11 cellular contexts compared by ENCODE assay signal in genomic region chr15:101746697-101747073, GRCh38. TPM values are rescaled to one million over a fixed set of nuclear protein-coding genes. Genes with fewer than 3 reads are reported as not detected.
DNase-seq lines count a peak whose midpoint lies in the region; ATAC-seq, FAIRE-seq and TF ChIP-seq lines count a peak whose summit lies in the region.
"Not testable (repeated sequence)": the region's sequence is repeated elsewhere in the genome, so short reads cannot be mapped to it uniquely, and the experiment has no call there.
"Had no signal": no experiment of that assay in that cellular context is flagged by ENCODE, and none has a peak within 500 bp of the region (broad histone marks: within the 10 kb centered on the region; RNA-seq: fewer than 3 reads in every experiment).

No MANE protein-coding gene starts in this region.

- not testable (repeated sequence) for H2BK120ac ChIP-seq in H1 (replicated peaks; ENCODE audit: low read depth, low read length)

- not testable (repeated sequence) for H3K27me3 Mint-ChIP-seq in activated CD8-positive, alpha-beta memory T cell treated with anti-CD3 and anti-CD28 coated beads, Interleukin-2, amount 10 ng/mL, durations not matched to agents 7 days and 5 days; stimulated activated naive CD8-positive, alpha-beta T cell treated with anti-CD3 and anti-CD28 coated beads, Interleukin-15, amount 100 ng/mL, for 72 hours

- H2BK15ac ChIP-seq in H1 (ENCODE audit: low read length) = not testable (repeated sequence)

- not testable (repeated sequence) for H3K79me1 ChIP-seq in H1 (ENCODE audit: low read depth, low read length)

- not testable (repeated sequence) for H3K27me3 ChIP-seq in H1 (replicated peaks in 1 of 4; ENCODE audit: control insufficient read depth in 3 of 4, extremely low read depth in 1 of 4, insufficient read depth in 3 of 4, low read length in 3 of 4); lower lobe of right lung (ENCODE audit: low read depth)

- intact Hi-C loops in lower lobe of right lung (cut with DNase I) = not testable (repeated sequence)

- FAIRE-seq in H1 (lab: Jason Lieb, UNC) = peak; percentile 7

- no CpG with 5 or more reads among the region's 20 CpGs for WGBS in H1 (ENCODE audit: extremely low coverage in 1 of 2, insufficient coverage in 1 of 2, insufficient read length in 1 of 2, insufficient replicate concordance in 2 of 2, low coverage in 1 of 2, low lambda C conversion rate in 2 of 2, missing lambda C conversion rate in 1 of 2), 2 experiments

- H4K91ac ChIP-seq in H1 (replicated peaks; ENCODE audit: insufficient read length, low read length) = not testable (repeated sequence)

- not testable (repeated sequence) for H3K9ac ChIP-seq in H1 (replicated peaks in 1 of 4; ENCODE audit: extremely low read depth in 1 of 4, low read depth in 3 of 4, low read length in 3 of 4)

- not testable (repeated sequence) for H3K9me3 ChIP-seq in H1 (ENCODE audit: insufficient read depth in 2 of 2, low read depth in 1 of 2, low read length in 1 of 2); lower lobe of right lung

- not testable (repeated sequence) for H3K56ac ChIP-seq in H1 (replicated peaks; ENCODE audit: insufficient read length, low read depth, low read length)

- H4K20me1 ChIP-seq in H1 (replicated peaks in 1 of 2; ENCODE audit: control insufficient read depth in 1 of 2, insufficient read depth in 2 of 2, low read length in 2 of 2) = not testable (repeated sequence)

- TF ChIP-seq EP300 in H1 (IDR thresholded peaks at IDR 0.05; ENCODE audit: borderline replicate concordance in 1 of 2, low read depth in 2 of 2, low read length in 2 of 2) = not testable (repeated sequence)

- TF ChIP-seq CTCF in H1 (IDR thresholded peaks at IDR 0.05; ENCODE audit: control extremely low read depth in 1 of 3, insufficient read depth in 1 of 3, low read depth in 1 of 3, low read length in 3 of 3); lower lobe of right lung (IDR thresholded peaks at IDR 0.05): not testable (repeated sequence)

- not testable (repeated sequence) for H3K4ac ChIP-seq in H1 (replicated peaks; ENCODE audit: insufficient read length, low read depth, low read length)

- not testable (repeated sequence) for H3K23me2 ChIP-seq in H1 (ENCODE audit: low read depth, low read length)

- not testable (repeated sequence) for H3K79me2 ChIP-seq in H1 (ENCODE audit: control insufficient read depth in 1 of 2, insufficient read depth in 2 of 2, low read length in 2 of 2)

- H3K4me2 ChIP-seq in H1 (ENCODE audit: insufficient read depth in 1 of 2, low read depth in 2 of 2, low read length in 2 of 2) = not testable (repeated sequence)

- H3K27ac ChIP-seq in H1 (ENCODE audit: low read depth, low read length); lower lobe of right lung: not testable (repeated sequence)

- peak; percentile 45 for ATAC-seq in GM18511 (IDR thresholded peaks at IDR 0.05; ENCODE audit: unreplicated experiment)
- ATAC-seq in GM21381 (IDR thresholded peaks at IDR 0.05; ENCODE audit: unreplicated experiment) = peak; percentile 32
- ATAC-seq in HG02885 (IDR thresholded peaks at IDR 0.05; ENCODE audit: poor library complexity, unreplicated experiment) = peak; percentile 37
- peak; percentile 44 for ATAC-seq in HG03460 (IDR thresholded peaks at IDR 0.05; ENCODE audit: unreplicated experiment)
- ATAC-seq in activated CD8-positive, alpha-beta memory T cell treated with anti-CD3 and anti-CD28 coated beads, Interleukin-2, amount 10 ng/mL, durations not matched to agents 7 days and 5 days = peak; percentile 23
- ATAC-seq in lower lobe of right lung = peak; percentile 13 to 63
- peak; percentile 2 for ATAC-seq in stimulated activated naive CD8-positive, alpha-beta T cell treated with anti-CD3 and anti-CD28 coated beads, Interleukin-15, amount 100 ng/mL, for 72 hours

- not testable (repeated sequence) for H2AK5ac ChIP-seq in H1 (ENCODE audit: low read depth, low read length)

- H3K4me1 ChIP-seq in H1 (replicated peaks in 1 of 4; ENCODE audit: control insufficient read depth in 3 of 4, insufficient read depth in 4 of 4, low read length in 3 of 4); lower lobe of right lung: not testable (repeated sequence)

- POLR2A ChIA-PET in H1 (lab: Charles Lee; ENCODE audit: partially characterized antibody) = interaction anchor here (0.7 kb wide), 1 partner anchor 107 kb away, joined by 3 read pairs; no protein-coding TSS in a partner anchor

- not testable (repeated sequence) for H2BK5ac ChIP-seq in H1 (ENCODE audit: low read depth, low read length)

- not testable (repeated sequence) for H3K14ac ChIP-seq in H1 (ENCODE audit: insufficient read length)

- not testable (repeated sequence) for TF ChIP-seq RAD21 in H1 (IDR thresholded peaks at IDR 0.05 in 1 of 2, conservative IDR thresholded peaks at IDR 0.05 in 1 of 2; ENCODE audit: low read depth in 2 of 2, low read length in 2 of 2)

- H3K36me3 Mint-ChIP-seq in activated CD8-positive, alpha-beta memory T cell treated with anti-CD3 and anti-CD28 coated beads, Interleukin-2, amount 10 ng/mL, durations not matched to agents 7 days and 5 days = peaks cover 14% of the 10 kb centered on the region

- H2BK20ac ChIP-seq in H1 (ENCODE audit: low read length) = not testable (repeated sequence)

- not testable (repeated sequence) for H3K36me3 ChIP-seq in H1 (ENCODE audit: control insufficient read depth in 2 of 4, insufficient read depth in 4 of 4, low read length in 3 of 4); lower lobe of right lung

- not testable (repeated sequence) for H3K18ac ChIP-seq in H1 (ENCODE audit: extremely low read depth, low read length)

- not testable (repeated sequence) for H2AFZ ChIP-seq in H1 (ENCODE audit: low read length)

- H3K23ac ChIP-seq in H1 (ENCODE audit: insufficient read length) = not testable (repeated sequence)

- DNase-seq in activated CD8-positive, alpha-beta memory T cell treated with anti-CD3 and anti-CD28 coated beads, Interleukin-2, amount 10 ng/mL, durations not matched to agents 7 days and 5 days; H1 (ENCODE audit: low read depth in 1 of 2, low spot score in 2 of 2); lower lobe of right lung; stimulated activated naive CD8-positive, alpha-beta T cell treated with anti-CD3 and anti-CD28 coated beads, Interleukin-15, amount 100 ng/mL, for 72 hours: not testable (repeated sequence)

- peak overlapping the region; percentile 64 for H3K4me3 Mint-ChIP-seq in activated CD8-positive, alpha-beta memory T cell treated with anti-CD3 and anti-CD28 coated beads, Interleukin-2, amount 10 ng/mL, durations not matched to agents 7 days and 5 days
- peak overlapping the region in 1 of 2 donors; percentile 87 for H3K4me3 Mint-ChIP-seq in stimulated activated naive CD8-positive, alpha-beta T cell treated with anti-CD3 and anti-CD28 coated beads, Interleukin-15, amount 100 ng/mL, for 72 hours

- not testable (repeated sequence) for TF ChIP-seq POLR2A in H1 (IDR thresholded peaks at IDR 0.05; ENCODE audit: control extremely low read depth in 1 of 2, low read depth in 2 of 2, low read length in 2 of 2)

- H4K5ac ChIP-seq in H1 (ENCODE audit: insufficient read length, low read depth, low read length) = not testable (repeated sequence)

- peak overlapping the region; percentile 79 for H3K27ac Mint-ChIP-seq in activated CD8-positive, alpha-beta memory T cell treated with anti-CD3 and anti-CD28 coated beads, Interleukin-2, amount 10 ng/mL, durations not matched to agents 7 days and 5 days
- H3K27ac Mint-ChIP-seq in stimulated activated naive CD8-positive, alpha-beta T cell treated with anti-CD3 and anti-CD28 coated beads, Interleukin-15, amount 100 ng/mL, for 72 hours = peak overlapping the region in 1 of 2 donors; percentile 97

- H3K9me3 Mint-ChIP-seq in activated CD8-positive, alpha-beta memory T cell treated with anti-CD3 and anti-CD28 coated beads, Interleukin-2, amount 10 ng/mL, durations not matched to agents 7 days and 5 days (ENCODE audit: low read depth); stimulated activated naive CD8-positive, alpha-beta T cell treated with anti-CD3 and anti-CD28 coated beads, Interleukin-15, amount 100 ng/mL, for 72 hours: not testable (repeated sequence)

- CTCF ChIA-PET in activated CD8-positive, alpha-beta memory T cell treated with anti-CD3 and anti-CD28 coated beads, Interleukin-2, amount 10 ng/mL, durations not matched to agents 7 days and 5 days (lab: Charles Lee); H1 (lab: Charles Lee; ENCODE audit: partially characterized antibody): not testable (repeated sequence)

- H3K4me1 Mint-ChIP-seq in activated CD8-positive, alpha-beta memory T cell treated with anti-CD3 and anti-CD28 coated beads, Interleukin-2, amount 10 ng/mL, durations not matched to agents 7 days and 5 days = not testable (repeated sequence)
- H3K4me1 Mint-ChIP-seq in stimulated activated naive CD8-positive, alpha-beta T cell treated with anti-CD3 and anti-CD28 coated beads, Interleukin-15, amount 100 ng/mL, for 72 hours = peaks cover 23% of the 10 kb centered on the region

- H2BK12ac ChIP-seq in H1 (ENCODE audit: low read depth, low read length) = not testable (repeated sequence)

- H3K4me3 ChIP-seq in H1 (ENCODE audit: extremely low read depth in 1 of 4, insufficient read depth in 2 of 4, low read depth in 3 of 4, low read length in 4 of 4) = not testable (repeated sequence)
- H3K4me3 ChIP-seq in lower lobe of right lung = peak overlapping the region; percentile 50

- not testable (repeated sequence) for H4K8ac ChIP-seq in H1 (ENCODE audit: extremely low read depth, insufficient read depth, low read length)

RNA-seq across cellular contexts. Expression of gene TARS3, which starts 22.4 kb away (rescaled TPM):
- total RNA-seq in activated CD8-positive, alpha-beta memory T cell treated with anti-CD3 and anti-CD28 coated beads, Interleukin-2, amount 10 ng/mL, durations not matched to agents 7 days and 5 days = 10 to 100 TPM in 1 of 2 experiments, 1 to 10 TPM in 1; 8.1 to 11.8 TPM
- 11.9 and 13.9 TPM in 2 replicates for total RNA-seq in H1 (2021; fragmentation: NEBNext Ultra II Directional; extraction: Animal tissue kit (Norgen Biotek cat#: 25700))
- polyA plus RNA-seq in H1 (2011; rRNA removed) = 2.1 and 2.4 TPM in 2 replicates
- polyA plus RNA-seq in H1 (2011; cell fraction: cytosol; rRNA removed) = 3.0 TPM
- 2.7 TPM for polyA plus RNA-seq in H1 (2011; cell fraction: nucleus; rRNA removed)
- polyA plus RNA-seq in H1 (2012, experiment 1 of 2) = 6.1 to 8.0 TPM (median 7.1 TPM) in 4 replicates
- 1.0 TPM for polyA plus RNA-seq in H1 (2012, experiment 2 of 2)
- 8.3 TPM for polyA plus RNA-seq in H1 (2013, experiment 1 of 2)
- 7.9 TPM for polyA plus RNA-seq in H1 (2013, experiment 2 of 2)
- 2.5 and 5.0 TPM in 2 replicates for polyA minus RNA-seq in H1 (2011; rRNA and poly(A)+ RNA removed)
- 4.3 TPM for polyA minus RNA-seq in H1 (2011; cell fraction: cytosol; rRNA and poly(A)+ RNA removed)
- polyA minus RNA-seq in H1 (2011; cell fraction: nucleus; rRNA and poly(A)+ RNA removed) = 11.4 TPM
- total RNA-seq in lower lobe of right lung = 11.7 TPM

RNA-seq across cellular contexts. Expression of gene OR4F6, which starts 56.6 kb away (rescaled TPM):
- total RNA-seq in activated CD8-positive, alpha-beta memory T cell treated with anti-CD3 and anti-CD28 coated beads, Interleukin-2, amount 10 ng/mL, durations not matched to agents 7 days and 5 days = not detected
- not detected in 2 replicates for total RNA-seq in H1 (2021; fragmentation: NEBNext Ultra II Directional; extraction: Animal tissue kit (Norgen Biotek cat#: 25700))
- not detected in 2 replicates for polyA plus RNA-seq in H1 (2011; rRNA removed)
- not detected for polyA plus RNA-seq in H1 (2011; cell fraction: cytosol; rRNA removed)
- polyA plus RNA-seq in H1 (2011; cell fraction: nucleus; rRNA removed) = not detected
- polyA plus RNA-seq in H1 (2012, experiment 1 of 2) = not detected in 4 replicates
- polyA plus RNA-seq in H1 (2012, experiment 2 of 2) = not detected
- polyA plus RNA-seq in H1 (2013, experiment 1 of 2) = not detected
- not detected for polyA plus RNA-seq in H1 (2013, experiment 2 of 2)
- not detected in 2 replicates for polyA minus RNA-seq in H1 (2011; rRNA and poly(A)+ RNA removed)
- not detected for polyA minus RNA-seq in H1 (2011; cell fraction: cytosol; rRNA and poly(A)+ RNA removed)
- polyA minus RNA-seq in H1 (2011; cell fraction: nucleus; rRNA and poly(A)+ RNA removed) = not detected
- total RNA-seq in lower lobe of right lung = not detected
- total RNA-seq: glomerular endothelial cell, kidney, myocyte had no signal
